Comparison of ENCODE assay signal across 11 cellular contexts in genomic region chr2:84991404-84992151, GRCh38. TPM values are rescaled to one million over a fixed set of nuclear protein-coding genes. Genes with fewer than 3 reads are reported as not detected.
A peak's percentile ranks its signal among the peaks of the same experiment; 100 is the strongest.
DNase-seq lines count a peak whose midpoint lies in the region; ATAC-seq and TF ChIP-seq lines count a peak whose summit lies in the region.
"Had no signal": no experiment of that assay in that cellular context is flagged by ENCODE, and none has a peak within 500 bp of the region (broad histone marks: within the 10 kb centered on the region; RNA-seq: fewer than 3 reads in every experiment).

No MANE protein-coding gene starts in this region.

- TF ChIP-seq POLR2A in gastrocnemius medialis (IDR thresholded peaks at IDR 0.05): no peak

- H3K4me1 ChIP-seq in gastrocnemius medialis: peaks cover 68 to 89% of the 10 kb centered on the region in 2 donors
- peaks cover 32 to 52% of the 10 kb centered on the region in 2 donors for H3K4me1 ChIP-seq in naive thymus-derived CD4-positive, alpha-beta T cell (ENCODE audit: control insufficient read depth in 2 of 2, insufficient read depth in 2 of 2, low read length in 2 of 2)

- intact Hi-C loops in gastrocnemius medialis (cut with DNase I; ENCODE audit: low total_unique reads): no loop called here
- intact Hi-C loops in naive thymus-derived CD4-positive, alpha-beta T cell (cut with micrococcal nuclease): no loop called here

- peaks cover 42% of the 10 kb centered on the region for H3K4me1 Mint-ChIP-seq in activated T-cell treated with anti-CD3 and anti-CD28 coated beads, Interleukin-2, amount 50 U/mL, for 4 hours (ENCODE audit: low read depth)
- H3K4me1 Mint-ChIP-seq in naive thymus-derived CD4-positive, alpha-beta T cell: peaks cover 26 to 40% (median 31%) of the 10 kb centered on the region in 7 donors

- TF ChIP-seq CTCF in epithelial cell of esophagus (IDR thresholded peaks at IDR 0.05; ENCODE audit: insufficient read depth, low read depth, low read length, missing control alignments) (no peak), gastrocnemius medialis (IDR thresholded peaks at IDR 0.05 in 4 of 5, conservative IDR thresholded peaks at IDR 0.05 in 1 of 5) (no peak)

- peak overlapping the region in 3 of 4 donors; percentile 36 to 66 (median 39) for H3K27ac ChIP-seq in gastrocnemius medialis
- no peak overlapping the region for H3K27ac ChIP-seq in naive thymus-derived CD4-positive, alpha-beta T cell (ENCODE audit: low read depth, low read length)

- no peaks in the 10 kb centered on the region for H3K27me3 Mint-ChIP-seq in activated T-cell treated with anti-CD3 and anti-CD28 coated beads, Interleukin-2, amount 50 U/mL, for 4 hours (ENCODE audit: low read depth)
- no peaks in the 10 kb centered on the region for H3K27me3 Mint-ChIP-seq in naive thymus-derived CD4-positive, alpha-beta T cell
- H3K27me3 Mint-ChIP-seq: natural killer cell treated with Interleukin-12 subunit alpha and Interleukin-12 subunit beta and Interleukin-15 and Interleukin-18, amount 100 ng/mL, for 72 hours had no signal

- H3K9me3 ChIP-seq in gastrocnemius medialis: no peaks in the 10 kb centered on the region
- H3K9me3 ChIP-seq in naive thymus-derived CD4-positive, alpha-beta T cell (ENCODE audit: control insufficient read depth in 2 of 3, low read length in 3 of 3): no peaks in the 10 kb centered on the region

- H3K27me3 ChIP-seq in gastrocnemius medialis: no peaks in the 10 kb centered on the region
- H3K27me3 ChIP-seq in naive thymus-derived CD4-positive, alpha-beta T cell (ENCODE audit: control insufficient read depth in 2 of 2, insufficient read depth in 2 of 2, low read length in 2 of 2): no peaks in the 10 kb centered on the region

- peaks cover 22% of the 10 kb centered on the region for H3K36me3 Mint-ChIP-seq in activated T-cell treated with anti-CD3 and anti-CD28 coated beads, Interleukin-2, amount 50 U/mL, for 4 hours (ENCODE audit: insufficient read depth)
- peaks cover 0 to 8% (median 4%) of the 10 kb centered on the region in 5 donors for H3K36me3 Mint-ChIP-seq in naive thymus-derived CD4-positive, alpha-beta T cell
- H3K36me3 Mint-ChIP-seq: immature natural killer cell; natural killer cell treated with Interleukin-12 subunit alpha and Interleukin-12 subunit beta and Interleukin-15 and Interleukin-18, amount 100 ng/mL, for 72 hours had no signal

- H3K4me3 ChIP-seq in epithelial cell of esophagus (ENCODE audit: low read length) (no peak overlapping the region), gastrocnemius medialis (no peak overlapping the region)
- no peak overlapping the region for H3K4me3 ChIP-seq in naive thymus-derived CD4-positive, alpha-beta T cell (ENCODE audit: low read length)

- CTCF ChIA-PET in naive thymus-derived CD4-positive, alpha-beta T cell (lab: Charles Lee): interaction anchor here (0.7 kb wide), 1 partner anchor 20 kb away, joined by 3 read pairs; no protein-coding TSS in a partner anchor

- no peak for DNase-seq in activated T-cell treated with anti-CD3 and anti-CD28 coated beads, Interleukin-2, amount 50 U/mL, for 4 hours
- DNase-seq in activated T-cell treated with anti-CD3 and anti-CD28 coated beads, Interleukin-2, amount 50 U/mL, for 1 hour: no peak
- DNase-seq in RKO (ENCODE audit: low spot score) (peak; percentile 22), epithelial cell of esophagus (ENCODE audit: low read depth) (peak; percentile 84), gastrocnemius medialis (no peak), glomerular visceral epithelial cell (ENCODE audit: extremely low spot score) (no peak)
- no peak for DNase-seq in stimulated activated CD4-positive, alpha-beta T cell treated with anti-CD3 and anti-CD28 coated beads, Interleukin-4, amount 100 ng/mL, for 24 hours
- no peak for DNase-seq in naive thymus-derived CD4-positive, alpha-beta T cell
- DNase-seq: immature natural killer cell, NCI-H1930 had no signal

- H3K4me3 Mint-ChIP-seq in activated T-cell treated with anti-CD3 and anti-CD28 coated beads, Interleukin-2, amount 50 U/mL, for 4 hours: no peak overlapping the region
- H3K4me3 Mint-ChIP-seq in naive thymus-derived CD4-positive, alpha-beta T cell: peak overlapping the region in 1 of 10 donors; percentile 15
- H3K4me3 Mint-ChIP-seq: immature natural killer cell; natural killer cell treated with Interleukin-12 subunit alpha and Interleukin-12 subunit beta and Interleukin-15 and Interleukin-18, amount 100 ng/mL, for 72 hours had no signal

- no peaks in the 10 kb centered on the region for H3K36me3 ChIP-seq in gastrocnemius medialis
- no peaks in the 10 kb centered on the region for H3K36me3 ChIP-seq in naive thymus-derived CD4-positive, alpha-beta T cell (ENCODE audit: control insufficient read depth in 2 of 3, insufficient read depth in 3 of 3, low read length in 3 of 3)

- POLR2A ChIA-PET in naive thymus-derived CD4-positive, alpha-beta T cell (lab: Charles Lee): no interaction called here

- peak overlapping the region in 2 of 9 donors; percentile 3 to 16 for H3K27ac Mint-ChIP-seq in naive thymus-derived CD4-positive, alpha-beta T cell
- H3K27ac Mint-ChIP-seq: natural killer cell treated with Interleukin-12 subunit alpha and Interleukin-12 subunit beta and Interleukin-15 and Interleukin-18, amount 100 ng/mL, for 72 hours had no signal

- peak; percentile 32 to 57 for ATAC-seq in activated T-cell treated with anti-CD3 and anti-CD28 coated beads, Interleukin-2, amount 50 U/mL, for 4 hours
- no peak for ATAC-seq in gastrocnemius medialis
- ATAC-seq in naive thymus-derived CD4-positive, alpha-beta T cell: no peak
- ATAC-seq: natural killer cell treated with Interleukin-12 subunit alpha and Interleukin-12 subunit beta and Interleukin-15 and Interleukin-18, amount 100 ng/mL, for 72 hours had no signal

- no peaks in the 10 kb centered on the region for H3K9me3 Mint-ChIP-seq in activated T-cell treated with anti-CD3 and anti-CD28 coated beads, Interleukin-2, amount 50 U/mL, for 4 hours
- H3K9me3 Mint-ChIP-seq in naive thymus-derived CD4-positive, alpha-beta T cell: no peaks in the 10 kb centered on the region
- H3K9me3 Mint-ChIP-seq: immature natural killer cell; natural killer cell treated with Interleukin-12 subunit alpha and Interleukin-12 subunit beta and Interleukin-15 and Interleukin-18, amount 100 ng/mL, for 72 hours had no signal

- in situ Hi-C loops in gastrocnemius medialis (cut with MboI; ENCODE audit: low sequenced_read_pairs in 4 of 4): no loop called here

RNA-seq across cellular contexts. Expression of gene KCMF1, which starts 20.6 kb away (rescaled TPM):
- 100 to 1,000 TPM; 131 to 153 (median 137) TPM for total RNA-seq in activated T-cell treated with anti-CD3 and anti-CD28 coated beads, Interleukin-2, amount 50 U/mL, for 4 hours
- total RNA-seq in gastrocnemius medialis: 100 to 1,000 TPM; 158 to 178 (median 165) TPM
- total RNA-seq in naive thymus-derived CD4-positive, alpha-beta T cell: 10 to 100 TPM; 57.7 to 81.3 (median 60.8) TPM
- 10 to 100 TPM; 15.6 to 20.2 TPM for polyA plus RNA-seq in naive thymus-derived CD4-positive, alpha-beta T cell

Comparison
In these comparisons a context has a peak if more than half of its experiments do, and no peak if none do; other contexts are left out.
1. ATAC-seq: peak in activated T-cell treated with anti-CD3 and anti-CD28 coated beads, Interleukin-2, amount 50 U/mL, for 4 hours (2 of 2); none in gastrocnemius medialis (0 of 2) and naive thymus-derived CD4-positive, alpha-beta T cell (single experiment).
2. DNase-seq: peak in RKO (single experiment) and epithelial cell of esophagus (single experiment); none in activated T-cell treated with anti-CD3 and anti-CD28 coated beads, Interleukin-2, amount 50 U/mL, for 4 hours (single experiment), activated T-cell treated with anti-CD3 and anti-CD28 coated beads, Interleukin-2, amount 50 U/mL, for 1 hour (single experiment), gastrocnemius medialis (0 of 2), stimulated activated CD4-positive, alpha-beta T cell treated with anti-CD3 and anti-CD28 coated beads, Interleukin-4, amount 100 ng/mL, for 24 hours (single experiment), glomerular visceral epithelial cell (single experiment) and naive thymus-derived CD4-positive, alpha-beta T cell (0 of 9).